ENCODE assay signal across 2 cellular contexts in the genomic region with DNA sequence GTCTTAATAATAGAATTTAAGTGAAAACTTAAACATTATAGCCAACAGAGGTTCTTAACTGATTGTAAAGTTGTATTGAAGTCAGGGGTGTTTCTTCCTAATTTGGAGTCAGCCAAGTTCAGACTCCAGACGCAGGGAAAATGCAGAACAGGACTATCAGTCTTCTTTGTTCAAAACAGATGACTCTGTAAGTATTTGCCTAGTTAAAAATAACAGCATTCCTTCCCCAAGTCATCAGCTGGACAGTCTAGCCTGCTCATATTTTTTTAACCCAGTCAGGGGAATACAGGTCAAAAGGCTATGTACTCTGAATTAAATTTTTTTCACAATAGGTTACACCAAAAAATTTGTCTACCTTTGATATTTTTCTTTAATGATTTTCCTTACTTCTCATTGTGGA.
TF ChIP-seq lines count a peak whose summit lies in the region.

No MANE protein-coding gene starts in this region.

TF ChIP-seq in IMR-90, 13 proteins besides CTCF, POLR2A, EP300 and RAD21:
- TF ChIP-seq CEBPB (IDR thresholded peaks at IDR 0.05; ENCODE audit: low read depth, low read length) (no peak), RFX5 (IDR thresholded peaks at IDR 0.05; ENCODE audit: low read depth, low read length) (no peak), MAFK (IDR thresholded peaks at IDR 0.05; ENCODE audit: low read depth, low read length) (no peak), RCOR1 (IDR thresholded peaks at IDR 0.05; ENCODE audit: insufficient replicate concordance, low read length) (no peak), SMC3 (IDR thresholded peaks at IDR 0.05; ENCODE audit: low read depth, low read length) (no peak), BHLHE40 (IDR thresholded peaks at IDR 0.05; ENCODE audit: low read depth, low read length) (no peak), MXI1 (IDR thresholded peaks at IDR 0.05; ENCODE audit: borderline replicate concordance, low read depth, low read length) (no peak)
- TF ChIP-seq, protein P1, sequence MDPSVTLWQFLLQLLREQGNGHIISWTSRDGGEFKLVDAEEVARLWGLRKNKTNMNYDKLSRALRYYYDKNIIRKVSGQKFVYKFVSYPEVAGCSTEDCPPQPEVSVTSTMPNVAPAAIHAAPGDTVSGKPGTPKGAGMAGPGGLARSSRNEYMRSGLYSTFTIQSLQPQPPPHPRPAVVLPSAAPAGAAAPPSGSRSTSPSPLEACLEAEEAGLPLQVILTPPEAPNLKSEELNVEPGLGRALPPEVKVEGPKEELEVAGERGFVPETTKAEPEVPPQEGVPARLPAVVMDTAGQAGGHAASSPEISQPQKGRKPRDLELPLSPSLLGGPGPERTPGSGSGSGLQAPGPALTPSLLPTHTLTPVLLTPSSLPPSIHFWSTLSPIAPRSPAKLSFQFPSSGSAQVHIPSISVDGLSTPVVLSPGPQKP (IDR thresholded peaks at IDR 0.05; ENCODE audit: borderline replicate concordance, low read depth, low read length), result no peak

TF ChIP-seq in endothelial cell of umbilical vein, 7 proteins besides CTCF, POLR2A, EP300 and RAD21:
- TF ChIP-seq MYC (IDR thresholded peaks at IDR 0.05; ENCODE audit: low read depth, low read length), result no peak
- no peak for TF ChIP-seq JUN (IDR thresholded peaks at IDR 0.05; ENCODE audit: borderline replicate concordance, insufficient read depth, insufficient read length, low read depth)
- TF ChIP-seq GATA2 (IDR thresholded peaks at IDR 0.05; ENCODE audit: insufficient read depth, insufficient read length, low read depth, low read length), result no peak
- no peak for TF ChIP-seq POLR2AphosphoS5 (IDR thresholded peaks at IDR 0.05; ENCODE audit: insufficient read depth, low read depth, low read length)
- no peak for TF ChIP-seq FOS (IDR thresholded peaks at IDR 0.05; ENCODE audit: borderline replicate concordance, insufficient read depth, low read length)
